In the genomic region with DNA sequence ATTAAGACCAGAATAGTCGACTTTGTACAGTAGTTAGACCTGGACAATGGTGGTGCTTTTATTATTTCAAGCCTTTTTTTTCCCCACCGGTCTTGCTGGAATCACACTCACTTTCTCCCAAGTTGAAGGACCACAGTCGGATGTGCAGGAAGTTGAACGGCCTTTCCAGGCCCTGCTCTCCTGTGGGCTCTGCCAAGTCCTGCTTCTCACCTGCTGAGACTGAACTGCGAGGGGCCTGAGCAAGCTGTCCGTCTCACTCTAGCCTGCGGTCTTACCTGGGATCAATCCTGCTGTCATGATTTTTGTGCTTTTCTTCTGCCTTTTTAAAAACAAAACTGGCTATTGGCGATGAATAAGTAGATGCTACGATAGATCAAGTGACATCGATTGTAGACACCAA, we compare ENCODE assay signal across 10 cellular contexts. TPM values are rescaled to one million over a fixed set of nuclear protein-coding genes. Genes with fewer than 3 reads are reported as not detected.
DNase-seq lines count a peak whose midpoint lies in the region; ATAC-seq, FAIRE-seq and TF ChIP-seq lines count a peak whose summit lies in the region.
"Had no signal": no experiment of that assay in that cellular context is flagged by ENCODE, and none has a peak within 500 bp of the region (broad histone marks: within the 10 kb centered on the region; RNA-seq: fewer than 3 reads in every experiment).

No MANE protein-coding gene starts in this region.

- 62% methylated on average over 9 of the region's 10 CpGs for WGBS in K562 (ENCODE audit: insufficient coverage, low coverage, missing lambda C conversion rate)

- CTCF ChIA-PET in K562 (lab: Yijun Ruan, JAX; ENCODE audit: low intra/inter-chr PET ratio) = no interaction called here

- H3K9me1 ChIP-seq in K562 (ENCODE audit: control insufficient read depth, insufficient read depth, low read length) = no peaks in the 10 kb centered on the region

- H3K27ac ChIP-seq in BLaER1 treated with 17β-estradiol and CSF1 and Interleukin-3, amounts not matched to agents 10 nM and 100 nM = no peak overlapping the region; a peak in 1 of 22 replicates
- H3K27ac ChIP-seq in HUES48 (ENCODE audit: low read depth, low read length) (no peak overlapping the region), K562 (ENCODE audit: extremely low read depth, low read depth, low read length) (no peak overlapping the region), muscle layer of duodenum (ENCODE audit: low read length) (no peak overlapping the region)

- no TSS peak for BruUV-seq in K562 (replicated peaks; lab: Mats Ljungman, UMichigan)

- peaks cover 17 to 49% (median 31%) of the 10 kb centered on the region in 10 experiments for H3K4me1 ChIP-seq in BLaER1 treated with 17β-estradiol and CSF1 and Interleukin-3, amounts not matched to agents 10 nM and 100 nM
- H3K4me1 ChIP-seq in HUES48 (ENCODE audit: control insufficient read depth, insufficient read depth, low read length) (no peaks in the 10 kb centered on the region; the same call in 1 of the 2 replicates), K562 (replicated peaks in 1 of 2; ENCODE audit: control insufficient read depth in 2 of 2, insufficient read depth in 2 of 2, low read length in 2 of 2) (peaks cover 7 to 17% of the 10 kb centered on the region in 2 experiments; a peak in 4 of 5 replicates), muscle layer of duodenum (ENCODE audit: control insufficient read depth in 1 of 2, insufficient read depth in 2 of 2, low read length in 2 of 2) (peaks cover 9 to 14% of the 10 kb centered on the region in 2 donors)

- FAIRE-seq in K562 (lab: Jason Lieb, UNC) (no peak), GM12892 (lab: Jason Lieb, UNC) (no peak)
- FAIRE-seq: colon had no signal

- POLR2A ChIA-PET in K562 (lab: Yijun Ruan, JAX) = interaction anchor here (1.0 kb wide), 1 partner anchor 15 kb away, joined by 3 read pairs; no protein-coding TSS in a partner anchor

- no peaks in the 10 kb centered on the region for H3K9me3 ChIP-seq in BLaER1 treated with 17β-estradiol and CSF1 and Interleukin-3, amounts not matched to agents 10 nM and 100 nM (replicated peaks in 1 of 11)
- H3K9me3 ChIP-seq in HUES48 (ENCODE audit: control insufficient read depth, insufficient read depth, low read length) = no peaks in the 10 kb centered on the region
- H3K9me3 ChIP-seq in K562 (replicated peaks; ENCODE audit: control insufficient read depth, insufficient read depth, low read depth, low read length) = no peaks in the 10 kb centered on the region
- H3K9me3 ChIP-seq in muscle layer of duodenum (ENCODE audit: control insufficient read depth in 1 of 2, low read length in 2 of 2) = no peaks in the 10 kb centered on the region
- H3K9me3 ChIP-seq: Peyer's patch had no signal

- peak overlapping the region; percentile 83 to 94 (median 90); a peak in 19 of 20 replicates for H3K4me3 ChIP-seq in BLaER1 treated with 17β-estradiol and CSF1 and Interleukin-3, amounts not matched to agents 10 nM and 100 nM
- peak overlapping the region; percentile 74 for H3K4me3 ChIP-seq in HUES48 (ENCODE audit: low read depth, low read length)
- peak overlapping the region; percentile 58; the same call in 1 of the 2 replicates for H3K4me3 ChIP-seq in K562
- H3K4me3 ChIP-seq in muscle layer of duodenum (ENCODE audit: low read depth in 1 of 2, low read length in 2 of 2) = peak overlapping the region; percentile 60 to 70

- TF ChIP-seq POLR2A in K562 (conservative IDR thresholded peaks at IDR 0.05) (no peak), GM18505 (IDR thresholded peaks at IDR 0.05; ENCODE audit: borderline replicate concordance, extremely low read depth, insufficient read depth, insufficient read length) (no peak), GM12892 (IDR thresholded peaks at IDR 0.05; ENCODE audit: low read depth, low read length) (no peak)

- H3K79me2 ChIP-seq in K562 (ENCODE audit: control insufficient read depth, insufficient read depth, low read length) = peaks cover 12% of the 10 kb centered on the region; the same call in 2 of the 3 replicates

- no peak for ATAC-seq in K562
- ATAC-seq in GM18505 (IDR thresholded peaks at IDR 0.05; ENCODE audit: unreplicated experiment) = no peak

- H2AFZ ChIP-seq in K562 (ENCODE audit: low read depth, low read length) = no peak overlapping the region

- in situ Hi-C loops in K562 (cut with MboI) = no loop called here

- peak overlapping the region; percentile 82 to 98 (median 94) for H3K4me2 ChIP-seq in BLaER1 treated with 17β-estradiol and CSF1 and Interleukin-3, amounts not matched to agents 10 nM and 100 nM
- H3K4me2 ChIP-seq in K562 (ENCODE audit: insufficient read depth, low read length) = peak overlapping the region; percentile 85

- peaks cover 17 to 52% (median 44%) of the 10 kb centered on the region in 11 experiments for H3K36me3 ChIP-seq in BLaER1 treated with 17β-estradiol and CSF1 and Interleukin-3, amounts not matched to agents 10 nM and 100 nM
- H3K36me3 ChIP-seq in HUES48 (ENCODE audit: control insufficient read depth, insufficient read depth, low read length) (peaks cover 43% of the 10 kb centered on the region), K562 (ENCODE audit: control insufficient read depth, insufficient read depth, low read length) (peaks cover 30% of the 10 kb centered on the region; the same call in 2 of the 3 replicates), muscle layer of duodenum (ENCODE audit: control insufficient read depth in 1 of 2, insufficient read depth in 2 of 2, low read length in 2 of 2) (no peaks in the 10 kb centered on the region)
- H3K36me3 ChIP-seq: Peyer's patch had no signal

- H3K27me3 ChIP-seq in BLaER1 treated with 17β-estradiol and CSF1 and Interleukin-3, amounts not matched to agents 10 nM and 100 nM = no peaks in the 10 kb centered on the region
- H3K27me3 ChIP-seq in HUES48 (ENCODE audit: control insufficient read depth, insufficient read depth, low read length) (no peaks in the 10 kb centered on the region), K562 (ENCODE audit: control insufficient read depth in 2 of 2, insufficient read depth in 2 of 2, low read length in 2 of 2) (no peaks in the 10 kb centered on the region), muscle layer of duodenum (ENCODE audit: low read depth, low read length) (no peaks in the 10 kb centered on the region)
- H3K27me3 ChIP-seq: Peyer's patch had no signal

- intact Hi-C loops in K562 (cut with micrococcal nuclease) = no loop called here

- no peak for TF ChIP-seq EP300 in K562 (IDR thresholded peaks at IDR 0.05; ENCODE audit: low read length)

- peaks cover 0 to 47% (median 14%) of the 10 kb centered on the region in 11 experiments; a peak in 11 of 22 replicates for H4K20me1 ChIP-seq in BLaER1 treated with 17β-estradiol and CSF1 and Interleukin-3, amounts not matched to agents 10 nM and 100 nM
- H4K20me1 ChIP-seq in K562 (replicated peaks; ENCODE audit: control insufficient read depth, insufficient read depth, low read length) = no peaks in the 10 kb centered on the region

- no peak for TF ChIP-seq CTCF in K562 (IDR thresholded peaks at IDR 0.05 in 2 of 3, conservative IDR thresholded peaks at IDR 0.05 in 1 of 3; ENCODE audit: insufficient read depth in 2 of 3, low read depth in 1 of 3, low read length in 3 of 3)

- TF ChIP-seq RAD21 in K562 (CRISPR knock-in tag; conservative IDR thresholded peaks at IDR 0.05 in 1 of 2, IDR thresholded peaks at IDR 0.05 in 1 of 2) = no peak

- H3K9ac ChIP-seq in BLaER1 treated with 17β-estradiol and CSF1 and Interleukin-3, amounts not matched to agents 10 nM and 100 nM = peak overlapping the region in 10 of 11 experiments; percentile 85 to 97 (median 92); a peak in 18 of 22 replicates
- H3K9ac ChIP-seq in HUES48 (ENCODE audit: low read depth, low read length) (no peak overlapping the region), K562 (ENCODE audit: insufficient read depth in 1 of 2, low read depth in 2 of 2, low read length in 2 of 2) (peak overlapping the region in 1 of 2 experiments; percentile 64; a peak in 2 of 4 replicates)

- DNase-seq in K562 (ENCODE audit: extremely low read depth in 1 of 4, low spot score in 3 of 4) = no peak
- DNase-seq in NCI-H774 (lab: John Stamatoyannopoulos, UW) = no peak
- no peak for DNase-seq in NCI-H2171 (lab: John Stamatoyannopoulos, UW)
- DNase-seq in GM12892 (ENCODE audit: insufficient read length) = no peak

RNA-seq across cellular contexts. Expression of gene TLCD3A, which starts 1.3 kb away (rescaled TPM):
- total RNA-seq in K562 (2011; cell fraction: chromatin; rRNA removed; ENCODE audit: low replicate concordance) = 11.0 and 24.6 TPM in 2 replicates
- total RNA-seq in K562 (2011; cell fraction: nucleolus; rRNA removed) = 20.4 and 25.5 TPM in 2 replicates
- 20.2 and 23.2 TPM in 2 replicates for total RNA-seq in K562 (2011; cell fraction: nucleoplasm; rRNA removed)
- total RNA-seq in K562 (2014; rRNA removed) (7.9 and 10.8 TPM in 2 replicates), K562 (2014; rRNA removed; fragmentation: Illumina TruSeq; extraction: Trizol) (5.6 and 6.5 TPM in 2 replicates), K562 (2015; rRNA removed; fragmentation: Illumina TruSeq; extraction: Trizol) (6.9 and 7.1 TPM in 2 replicates), K562 (2021) (8.7 and 9.3 TPM in 2 replicates)
- polyA plus RNA-seq in K562 (2011; rRNA removed) (11.9 and 13.5 TPM in 2 replicates), K562 (2014; fragmentation: Illumina TruSeq; extraction: Trizol) (8.2 and 9.4 TPM in 2 replicates), K562 (2014; fragmentation: Nextera tagmentation; extraction: Ambion mirVana) (1 to 10 TPM; 1.3 to 1.7 TPM), K562 (2014; rRNA removed) (7.3 and 9.4 TPM in 2 replicates)
- polyA plus RNA-seq in K562 (2011; cell fraction: cytosol; rRNA removed) = 16.7 and 24.3 TPM in 2 replicates
- polyA plus RNA-seq in K562 (2011; cell fraction: nucleus; rRNA removed) = 8.0 and 11.5 TPM in 2 replicates
- 9.3 and 10.4 TPM in 2 replicates for polyA plus RNA-seq in K562 (2012)
- polyA minus RNA-seq in K562 (2011; rRNA and poly(A)+ RNA removed) = 12.4 and 20.2 TPM in 2 replicates
- polyA minus RNA-seq in K562 (2011; cell fraction: cytosol; rRNA and poly(A)+ RNA removed) = 10.1 and 10.3 TPM in 2 replicates
- polyA minus RNA-seq in K562 (2011; cell fraction: nucleus; rRNA and poly(A)+ RNA removed) = 4.4 and 5.2 TPM in 2 replicates
- 17.2 TPM for polyA plus RNA-seq in GM12892 (2012; ENCODE audit: missing spikeins)

RNA-seq across cellular contexts. Expression of gene GEMIN4, which starts 18.3 kb away (rescaled TPM):
- total RNA-seq in K562 (2011; cell fraction: chromatin; rRNA removed; ENCODE audit: low replicate concordance) = 30.0 and 64.9 TPM in 2 replicates
- total RNA-seq in K562 (2011; cell fraction: nucleolus; rRNA removed) = 36.8 and 49.5 TPM in 2 replicates
- 43.7 and 49.5 TPM in 2 replicates for total RNA-seq in K562 (2011; cell fraction: nucleoplasm; rRNA removed)
- total RNA-seq in K562 (2014; rRNA removed) (16.7 and 25.3 TPM in 2 replicates), K562 (2014; rRNA removed; fragmentation: Illumina TruSeq; extraction: Trizol) (6.3 and 8.6 TPM in 2 replicates), K562 (2015; rRNA removed; fragmentation: Illumina TruSeq; extraction: Trizol) (9.4 and 10.5 TPM in 2 replicates), K562 (2021) (36.6 and 38.5 TPM in 2 replicates)
- polyA plus RNA-seq in K562 (2011; rRNA removed) (10.8 and 23.4 TPM in 2 replicates), K562 (2014; fragmentation: Illumina TruSeq; extraction: Trizol) (32.1 and 42.5 TPM in 2 replicates), K562 (2014; fragmentation: Nextera tagmentation; extraction: Ambion mirVana) (1 to 10 TPM; 1.8 to 2.3 TPM), K562 (2014; rRNA removed) (14.3 and 15.8 TPM in 2 replicates)
- 9.8 and 21.2 TPM in 2 replicates for polyA plus RNA-seq in K562 (2011; cell fraction: cytosol; rRNA removed)
- polyA plus RNA-seq in K562 (2011; cell fraction: nucleus; rRNA removed) = 22.9 and 38.2 TPM in 2 replicates
- polyA plus RNA-seq in K562 (2012) = 20.2 and 21.9 TPM in 2 replicates
- polyA minus RNA-seq in K562 (2011; rRNA and poly(A)+ RNA removed) = 12.4 and 15.3 TPM in 2 replicates
- polyA minus RNA-seq in K562 (2011; cell fraction: cytosol; rRNA and poly(A)+ RNA removed) = 13.9 and 15.2 TPM in 2 replicates
- polyA minus RNA-seq in K562 (2011; cell fraction: nucleus; rRNA and poly(A)+ RNA removed) = 18.6 and 25.3 TPM in 2 replicates
- 17.7 TPM for polyA plus RNA-seq in GM12892 (2012; ENCODE audit: missing spikeins)

RNA-seq across cellular contexts. Expression of gene VPS53, which starts 19.1 kb away (rescaled TPM):
- 76.4 and 103 TPM in 2 replicates for total RNA-seq in K562 (2011; cell fraction: chromatin; rRNA removed; ENCODE audit: low replicate concordance)
- 32.6 and 35.0 TPM in 2 replicates for total RNA-seq in K562 (2011; cell fraction: nucleolus; rRNA removed)
- total RNA-seq in K562 (2011; cell fraction: nucleoplasm; rRNA removed) = 47.7 and 52.4 TPM in 2 replicates
- 4.9 and 9.1 TPM in 2 replicates for total RNA-seq in K562 (2014; rRNA removed)
- total RNA-seq in K562 (2014; rRNA removed; fragmentation: Illumina TruSeq; extraction: Trizol) = 6.9 and 7.1 TPM in 2 replicates
- 8.1 and 8.3 TPM in 2 replicates for total RNA-seq in K562 (2015; rRNA removed; fragmentation: Illumina TruSeq; extraction: Trizol)
- 27.5 and 29.1 TPM in 2 replicates for total RNA-seq in K562 (2021)
- polyA plus RNA-seq in K562 (2011; rRNA removed) = 9.9 and 12.4 TPM in 2 replicates
- polyA plus RNA-seq in K562 (2011; cell fraction: cytosol; rRNA removed) = 7.0 and 8.0 TPM in 2 replicates
- polyA plus RNA-seq in K562 (2011; cell fraction: nucleus; rRNA removed) = 16.7 and 18.6 TPM in 2 replicates
- polyA plus RNA-seq in K562 (2012) = 9.9 and 17.0 TPM in 2 replicates
- 8.3 and 8.8 TPM in 2 replicates for polyA plus RNA-seq in K562 (2014; fragmentation: Illumina TruSeq; extraction: Trizol)
- polyA plus RNA-seq in K562 (2014; fragmentation: Nextera tagmentation; extraction: Ambion mirVana) = 1 to 10 TPM in 1 of 2 experiments, under 1 TPM in 1; 0.90 to 1.3 TPM
- 6.0 and 8.2 TPM in 2 replicates for polyA plus RNA-seq in K562 (2014; rRNA removed)
- 45.0 and 68.4 TPM in 2 replicates for polyA minus RNA-seq in K562 (2011; rRNA and poly(A)+ RNA removed)
- 22.6 and 24.3 TPM in 2 replicates for polyA minus RNA-seq in K562 (2011; cell fraction: cytosol; rRNA and poly(A)+ RNA removed)
- polyA minus RNA-seq in K562 (2011; cell fraction: nucleus; rRNA and poly(A)+ RNA removed) = 30.6 and 48.9 TPM in 2 replicates
- polyA plus RNA-seq in GM12892 (2012; ENCODE audit: missing spikeins) = 18.2 TPM

RNA-seq across cellular contexts. Expression of gene GLOD4, which starts 48.3 kb away (rescaled TPM):
- 41.8 and 82.0 TPM in 2 replicates for total RNA-seq in K562 (2011; cell fraction: chromatin; rRNA removed; ENCODE audit: low replicate concordance)
- total RNA-seq in K562 (2011; cell fraction: nucleolus; rRNA removed) = 22.0 and 26.6 TPM in 2 replicates
- 56.0 and 74.9 TPM in 2 replicates for total RNA-seq in K562 (2011; cell fraction: nucleoplasm; rRNA removed)
- total RNA-seq in K562 (2014; rRNA removed) = 45.3 and 52.0 TPM in 2 replicates
- 52.7 and 61.4 TPM in 2 replicates for total RNA-seq in K562 (2014; rRNA removed; fragmentation: Illumina TruSeq; extraction: Trizol)
- 49.8 and 54.6 TPM in 2 replicates for total RNA-seq in K562 (2015; rRNA removed; fragmentation: Illumina TruSeq; extraction: Trizol)
- 55.2 and 64.9 TPM in 2 replicates for total RNA-seq in K562 (2021)
- 45.6 and 65.9 TPM in 2 replicates for polyA plus RNA-seq in K562 (2011; rRNA removed)
- polyA plus RNA-seq in K562 (2011; cell fraction: cytosol; rRNA removed) = 17.8 and 37.4 TPM in 2 replicates
- polyA plus RNA-seq in K562 (2011; cell fraction: nucleus; rRNA removed) = 33.7 and 46.6 TPM in 2 replicates
- 47.2 and 69.3 TPM in 2 replicates for polyA plus RNA-seq in K562 (2012)
- polyA plus RNA-seq in K562 (2014; fragmentation: Illumina TruSeq; extraction: Trizol) = 67.2 and 67.6 TPM in 2 replicates
- 100 to 1,000 TPM in 1 of 2 experiments, 10 to 100 TPM in 1; 62.3 to 109 TPM for polyA plus RNA-seq in K562 (2014; fragmentation: Nextera tagmentation; extraction: Ambion mirVana)
- polyA plus RNA-seq in K562 (2014; rRNA removed) = 69.2 and 81.7 TPM in 2 replicates
- 42.2 and 59.2 TPM in 2 replicates for polyA minus RNA-seq in K562 (2011; rRNA and poly(A)+ RNA removed)
- 14.0 and 15.5 TPM in 2 replicates for polyA minus RNA-seq in K562 (2011; cell fraction: cytosol; rRNA and poly(A)+ RNA removed)
- 12.1 and 17.2 TPM in 2 replicates for polyA minus RNA-seq in K562 (2011; cell fraction: nucleus; rRNA and poly(A)+ RNA removed)
- polyA plus RNA-seq in GM12892 (2012; ENCODE audit: missing spikeins) = 52.8 TPM

RNA-seq across cellular contexts. Expression of gene MRM3, which starts 48.4 kb away (rescaled TPM):
- total RNA-seq in K562 (2011; cell fraction: chromatin; rRNA removed; ENCODE audit: low replicate concordance) = 19.2 and 25.8 TPM in 2 replicates
- total RNA-seq in K562 (2011; cell fraction: nucleolus; rRNA removed) = 44.0 and 47.0 TPM in 2 replicates
- total RNA-seq in K562 (2011; cell fraction: nucleoplasm; rRNA removed) = 23.2 and 27.1 TPM in 2 replicates
- total RNA-seq in K562 (2014; rRNA removed) = 24.8 and 40.6 TPM in 2 replicates
- 16.4 and 19.4 TPM in 2 replicates for total RNA-seq in K562 (2014; rRNA removed; fragmentation: Illumina TruSeq; extraction: Trizol)
- 18.3 and 19.5 TPM in 2 replicates for total RNA-seq in K562 (2015; rRNA removed; fragmentation: Illumina TruSeq; extraction: Trizol)
- total RNA-seq in K562 (2021) = 21.2 and 23.0 TPM in 2 replicates
- 19.0 and 23.5 TPM in 2 replicates for polyA plus RNA-seq in K562 (2011; rRNA removed)
- polyA plus RNA-seq in K562 (2011; cell fraction: cytosol; rRNA removed) = 15.6 and 17.3 TPM in 2 replicates
- polyA plus RNA-seq in K562 (2011; cell fraction: nucleus; rRNA removed) = 13.2 and 17.1 TPM in 2 replicates
- 11.2 and 20.0 TPM in 2 replicates for polyA plus RNA-seq in K562 (2012)
- polyA plus RNA-seq in K562 (2014; fragmentation: Illumina TruSeq; extraction: Trizol) = 13.6 and 18.1 TPM in 2 replicates
- polyA plus RNA-seq in K562 (2014; fragmentation: Nextera tagmentation; extraction: Ambion mirVana) = 1 to 10 TPM; 2.4 to 3.7 TPM
- polyA plus RNA-seq in K562 (2014; rRNA removed) = 19.4 and 24.4 TPM in 2 replicates
- 21.9 and 22.4 TPM in 2 replicates for polyA minus RNA-seq in K562 (2011; rRNA and poly(A)+ RNA removed)
- polyA minus RNA-seq in K562 (2011; cell fraction: cytosol; rRNA and poly(A)+ RNA removed) = 12.9 and 13.9 TPM in 2 replicates
- polyA minus RNA-seq in K562 (2011; cell fraction: nucleus; rRNA and poly(A)+ RNA removed) = 18.4 and 26.4 TPM in 2 replicates
- polyA plus RNA-seq in GM12892 (2012; ENCODE audit: missing spikeins) = 17.6 TPM
